Comparison of ENCODE assay signal across 30 cellular contexts in genomic region chr2:48365476-48365875, GRCh38.
"Had no signal": no experiment of that assay in that cellular context is flagged by ENCODE, and none has a peak within 500 bp of the region (broad histone marks: within the 10 kb centered on the region; RNA-seq: fewer than 3 reads in every experiment).

No MANE protein-coding gene starts in this region.

- H3K4me3 ChIP-seq: adrenal gland, body of pancreas, esophagus squamous epithelium, heart right ventricle, left lung, lower lobe of right lung, prostate gland, sigmoid colon, tibial nerve had no signal

- ATAC-seq: activated naive CD4-positive, alpha-beta T cell treated with anti-CD3 and anti-CD28 coated beads, Interleukin-2, amount 50 U/mL, for 72 hours; body of pancreas; heart right ventricle; left lung; lower lobe of right lung; SK-N-SH treated with all-trans-retinoic acid at 6 μM for 48 hours; stimulated activated memory B cell treated with anti-CD40 and anti-IgM and Interleukin-4, amounts not matched to agents 10 μg/mL and 1 μg/mL and 100 μg/mL, for 72 hours; stimulated activated naive CD8-positive, alpha-beta T cell treated with anti-CD3 and anti-CD28 coated beads, Interleukin-15, amount 100 ng/mL, for 72 hours; WTC11 had no signal

- H3K27me3 Mint-ChIP-seq: stimulated activated memory B cell treated with anti-CD40 and anti-IgM and Interleukin-4, amounts not matched to agents 10 μg/mL and 1 μg/mL and 100 μg/mL, for 72 hours; stimulated activated naive CD8-positive, alpha-beta T cell treated with anti-CD3 and anti-CD28 coated beads, Interleukin-15, amount 100 ng/mL, for 72 hours had no signal

- H3K4me1 ChIP-seq: adrenal gland, body of pancreas, esophagus squamous epithelium, heart right ventricle, left lung, lower lobe of right lung, prostate gland, tibial nerve had no signal

- DNase-seq: activated CD4-positive, alpha-beta T cell treated with anti-CD3 and anti-CD28 coated beads for 1 hour; activated CD8-positive, alpha-beta memory T cell treated with anti-CD3 and anti-CD28 coated beads for 24 hours; activated gamma-delta T cell treated with Interleukin-2 at 50 U/mL for 16 hours; activated T-cell treated with anti-CD3 and anti-CD28 coated beads, Interleukin-2, amount 50 U/mL, for 1 hour; adrenal gland; aorta; body of pancreas; dermis blood vessel endothelial cell; effector CD4-positive, alpha-beta T cell; esophagus squamous epithelium; foreskin melanocyte; heart right ventricle; kidney glomerular epithelial cell; left lung; lower lobe of right lung; mesendoderm; retina; sigmoid colon; small intestine; stimulated activated CD4-positive, alpha-beta T cell treated with anti-CD3 and anti-CD28 coated beads, Interleukin-4, amount 100 ng/mL, for 24 hours; stimulated activated naive CD8-positive, alpha-beta T cell treated with anti-CD3 and anti-CD28 coated beads, Interleukin-15, amount 100 ng/mL, for 72 hours; T-helper 2 cell had no signal

- H3K4me3 Mint-ChIP-seq: nephron; stimulated activated memory B cell treated with anti-CD40 and anti-IgM and Interleukin-4, amounts not matched to agents 10 μg/mL and 1 μg/mL and 100 μg/mL, for 72 hours; stimulated activated naive CD8-positive, alpha-beta T cell treated with anti-CD3 and anti-CD28 coated beads, Interleukin-15, amount 100 ng/mL, for 72 hours; WTC11 had no signal

- H3K36me3 ChIP-seq: adrenal gland, prostate gland, sigmoid colon had no signal

- H3K9me3 ChIP-seq: adrenal gland, body of pancreas, esophagus squamous epithelium, heart right ventricle, left lung, lower lobe of right lung, prostate gland, sigmoid colon, tibial nerve had no signal

- H3K27me3 ChIP-seq: adrenal gland, body of pancreas, esophagus squamous epithelium, heart right ventricle, left lung, sigmoid colon, tibial nerve had no signal

- H3K4me1 Mint-ChIP-seq: nephron had no signal

- H3K27ac ChIP-seq: adrenal gland, body of pancreas, epithelial cell of prostate, esophagus squamous epithelium, heart right ventricle, left lung, lower lobe of right lung, prostate gland, sigmoid colon, tibial nerve had no signal

- H3K27ac Mint-ChIP-seq: activated naive CD4-positive, alpha-beta T cell treated with anti-CD3 and anti-CD28 coated beads, Interleukin-2, amount 50 U/mL, for 72 hours; nephron; stimulated activated memory B cell treated with anti-CD40 and anti-IgM and Interleukin-4, amounts not matched to agents 10 μg/mL and 1 μg/mL and 100 μg/mL, for 72 hours; WTC11 had no signal

- H3K9me3 Mint-ChIP-seq: activated naive CD4-positive, alpha-beta T cell treated with anti-CD3 and anti-CD28 coated beads, Interleukin-2, amount 50 U/mL, for 72 hours; nephron; stimulated activated memory B cell treated with anti-CD40 and anti-IgM and Interleukin-4, amounts not matched to agents 10 μg/mL and 1 μg/mL and 100 μg/mL, for 72 hours; stimulated activated naive CD8-positive, alpha-beta T cell treated with anti-CD3 and anti-CD28 coated beads, Interleukin-15, amount 100 ng/mL, for 72 hours; WTC11 had no signal
